Comparison of ENCODE assay signal across 15 cellular contexts in the genomic region with DNA sequence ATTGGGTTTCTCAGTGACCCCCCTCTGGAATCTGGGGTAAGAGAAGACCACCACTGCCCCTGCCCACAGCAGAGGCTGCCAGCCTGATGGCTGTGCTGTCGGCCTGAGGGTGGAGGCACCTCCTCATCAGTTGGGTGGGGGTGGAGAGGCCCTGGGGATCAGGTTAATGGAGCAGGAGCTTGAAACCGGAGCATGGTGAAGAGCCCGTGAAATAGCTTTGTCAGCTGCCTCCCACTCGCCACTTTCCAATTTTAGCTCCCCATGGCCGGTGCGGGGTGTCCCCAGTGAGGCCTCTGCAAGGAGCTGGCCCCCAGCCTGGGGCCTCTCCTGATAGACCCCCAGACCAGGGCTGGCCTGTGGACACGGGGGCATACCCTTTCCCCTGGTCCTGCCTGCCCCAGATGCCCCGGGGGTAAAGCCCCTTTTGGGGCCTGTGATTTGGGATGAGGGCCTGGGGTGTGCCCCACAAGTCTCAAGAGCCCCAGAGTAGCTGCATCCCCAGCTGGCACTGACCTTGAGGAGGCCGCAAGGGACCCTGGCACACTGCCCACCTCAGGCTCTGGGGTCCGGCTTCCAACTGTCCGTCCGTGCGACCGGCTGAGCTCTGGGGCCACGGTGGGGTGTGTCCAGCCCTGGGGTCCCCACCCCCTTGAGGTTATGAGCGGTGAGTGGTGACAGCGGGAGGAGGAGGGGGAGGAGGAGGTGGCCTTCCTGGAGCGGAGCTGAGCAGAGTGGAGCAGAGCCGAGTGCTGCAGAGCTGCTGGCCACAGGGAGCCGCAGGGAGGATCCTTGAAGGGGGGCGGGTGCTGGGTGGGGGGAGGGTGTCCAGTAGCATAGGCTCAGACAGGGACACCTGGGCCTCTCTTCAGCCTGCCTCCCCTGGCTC. TPM values are rescaled to one million over a fixed set of nuclear protein-coding genes. Genes with fewer than 3 reads are reported as not detected.
DNase-seq lines count a peak whose midpoint lies in the region; ATAC-seq, FAIRE-seq and TF ChIP-seq lines count a peak whose summit lies in the region.
"Had no signal": no experiment of that assay in that cellular context is flagged by ENCODE, and none has a peak within 500 bp of the region (broad histone marks: within the 10 kb centered on the region; RNA-seq: fewer than 3 reads in every experiment).

A gene with protein sequence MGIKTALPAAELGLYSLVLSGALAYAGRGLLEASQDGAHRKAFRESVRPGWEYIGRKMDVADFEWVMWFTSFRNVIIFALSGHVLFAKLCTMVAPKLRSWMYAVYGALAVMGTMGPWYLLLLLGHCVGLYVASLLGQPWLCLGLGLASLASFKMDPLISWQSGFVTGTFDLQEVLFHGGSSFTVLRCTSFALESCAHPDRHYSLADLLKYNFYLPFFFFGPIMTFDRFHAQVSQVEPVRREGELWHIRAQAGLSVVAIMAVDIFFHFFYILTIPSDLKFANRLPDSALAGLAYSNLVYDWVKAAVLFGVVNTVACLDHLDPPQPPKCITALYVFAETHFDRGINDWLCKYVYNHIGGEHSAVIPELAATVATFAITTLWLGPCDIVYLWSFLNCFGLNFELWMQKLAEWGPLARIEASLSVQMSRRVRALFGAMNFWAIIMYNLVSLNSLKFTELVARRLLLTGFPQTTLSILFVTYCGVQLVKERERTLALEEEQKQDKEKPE (minus strand): TSS at position 733 of the 886 bp plus-strand sequence. CDS start 1,972 bp downstream, outside the sequence.

- H3K9me3 Mint-ChIP-seq in CD8-positive, alpha-beta memory T cell = no peaks in the 10 kb centered on the region
- H3K9me3 Mint-ChIP-seq: central memory CD8-positive, alpha-beta T cell had no signal

- H3K4me1 ChIP-seq in right atrium auricular region = peaks cover 0 to 60% of the 10 kb centered on the region in 2 donors
- H3K4me1 ChIP-seq in CD8-positive, alpha-beta memory T cell (ENCODE audit: insufficient read depth, low read length) = no peaks in the 10 kb centered on the region

- H3K27me3 Mint-ChIP-seq in CD8-positive, alpha-beta memory T cell = peaks cover 12 to 14% of the 10 kb centered on the region in 2 donors

- DNase-seq in GM12892 (ENCODE audit: insufficient read length) (peak; percentile 14), WERI-Rb-1 (peak; percentile 81), right atrium auricular region (ENCODE audit: low spot score) (peak; percentile 59), putamen (ENCODE audit: low spot score) (peak; percentile 76), NCI-H69 (lab: John Stamatoyannopoulos, UW) (no peak), T-helper 2 cell (no peak)
- DNase-seq in CD8-positive, alpha-beta memory T cell = no peak
- DNase-seq: GDM1 had no signal

- ATAC-seq in HG03159 (IDR thresholded peaks at IDR 0.05; ENCODE audit: unreplicated experiment) = no peak

- peaks cover 7 to 10% (median 7%) of the 10 kb centered on the region in 3 donors for H3K4me1 Mint-ChIP-seq in CD8-positive, alpha-beta memory T cell
- H3K4me1 Mint-ChIP-seq: central memory CD8-positive, alpha-beta T cell had no signal

- POLR2A ChIA-PET in CD8-positive, alpha-beta memory T cell (lab: Charles Lee) = no interaction called here

- no peak within 1 kb of the TSS for H3K4me3 Mint-ChIP-seq in CD8-positive, alpha-beta memory T cell
- H3K4me3 Mint-ChIP-seq: CD4-positive, CD25-positive, alpha-beta regulatory T cell; central memory CD8-positive, alpha-beta T cell had no signal

- H3K27ac ChIP-seq in WERI-Rb-1 (peak within 1 kb of the TSS; percentile 57), right atrium auricular region (peak within 1 kb of the TSS; percentile 92 to 98)
- no peak within 1 kb of the TSS for H3K27ac ChIP-seq in CD8-positive, alpha-beta memory T cell (ENCODE audit: low read depth, low read length)
- H3K27ac ChIP-seq: epithelial cell of prostate, KMS-11 had no signal

- H3K36me3 ChIP-seq in WERI-Rb-1 (no peaks in the 10 kb centered on the region), right atrium auricular region (peaks cover 13% of the 10 kb centered on the region)
- H3K36me3 ChIP-seq in CD8-positive, alpha-beta memory T cell (ENCODE audit: insufficient read depth, low read length) = no peaks in the 10 kb centered on the region

- no peak for TF ChIP-seq POLR2A in GM12892 (IDR thresholded peaks at IDR 0.05; ENCODE audit: low read depth, low read length)

- CTCF ChIA-PET in CD8-positive, alpha-beta memory T cell (lab: Charles Lee) = no interaction called here

- TF ChIP-seq CTCF in WERI-Rb-1 (IDR thresholded peaks at IDR 0.05; ENCODE audit: low read depth, low read length) = no peak
- peak in 1 of 2 donors; percentile 28 for TF ChIP-seq CTCF in right atrium auricular region (IDR thresholded peaks at IDR 0.05)

- H3K27me3 ChIP-seq in WERI-Rb-1 (ENCODE audit: insufficient read depth, low read depth, severe bottlenecking) = no peaks in the 10 kb centered on the region
- no peaks in the 10 kb centered on the region for H3K27me3 ChIP-seq in right atrium auricular region
- H3K27me3 ChIP-seq in CD8-positive, alpha-beta memory T cell (ENCODE audit: insufficient read depth, low read length, poor library complexity, severe bottlenecking) = no peaks in the 10 kb centered on the region

- no peak for FAIRE-seq in GM12892 (lab: Jason Lieb, UNC)

- H3K4me3 ChIP-seq in WERI-Rb-1 (ENCODE audit: low read depth, low read length) (peak within 1 kb of the TSS; percentile 24), right atrium auricular region (peak within 1 kb of the TSS; percentile 48 to 63)
- H3K4me3 ChIP-seq in CD8-positive, alpha-beta memory T cell (ENCODE audit: low read length) = no peak within 1 kb of the TSS
- H3K4me3 ChIP-seq: mucosa of descending colon had no signal

- no peaks in the 10 kb centered on the region for H3K36me3 Mint-ChIP-seq in CD8-positive, alpha-beta memory T cell
- H3K36me3 Mint-ChIP-seq: CD4-positive, CD25-positive, alpha-beta regulatory T cell had no signal

- H3K27ac Mint-ChIP-seq in CD8-positive, alpha-beta memory T cell = no peak within 1 kb of the TSS

- H3K9me3 ChIP-seq in WERI-Rb-1 (ENCODE audit: severe bottlenecking) (no peaks in the 10 kb centered on the region), right atrium auricular region (no peaks in the 10 kb centered on the region)
- H3K9me3 ChIP-seq in CD8-positive, alpha-beta memory T cell (ENCODE audit: low read length) = no peaks in the 10 kb centered on the region
- H3K9me3 ChIP-seq: mucosa of descending colon had no signal

RNA-seq across cellular contexts. Expression of the gene that starts here (rescaled TPM):
- not detected for polyA plus RNA-seq in GM12892 (2012; ENCODE audit: missing spikeins)
- 100 to 1,000 TPM; 444 to 908 TPM for total RNA-seq in right atrium auricular region
- not detected for total RNA-seq in CD8-positive, alpha-beta memory T cell
- polyA plus RNA-seq in CD8-positive, alpha-beta memory T cell = not detected
- total RNA-seq: CD4-positive, CD25-positive, alpha-beta regulatory T cell; T-helper 1 cell treated with Interleukin-12 subunit alpha and Interleukin-12 subunit beta and Interleukin-4 antibody, amounts not matched to agents 30 ng/mL and 1 ng/mL, for 36 hours had no signal
- polyA plus RNA-seq: CD4-positive, CD25-positive, alpha-beta regulatory T cell had no signal

Comparison
In these comparisons a context has a peak if more than half of its experiments do, and no peak if none do; other contexts are left out.
1. RNA of the gene that starts here (total RNA-seq): 444 to 908 TPM in right atrium auricular region; not detected in CD8-positive, alpha-beta memory T cell; every median in the first group is over 100 times any median in the second.
2. DNase-seq: peak in GM12892 (single experiment), WERI-Rb-1 (single experiment), right atrium auricular region (single experiment) and putamen (single experiment); none in CD8-positive, alpha-beta memory T cell (0 of 5), NCI-H69 (single experiment) and T-helper 2 cell (0 of 5).